ENCODE assay signal across 10 cellular contexts in genomic region chr4:98092833-98093439, GRCh38. TPM values are rescaled to one million over a fixed set of nuclear protein-coding genes. Genes with fewer than 3 reads are reported as not detected.
A peak's percentile ranks its signal among the peaks of the same experiment; 100 is the strongest.
DNase-seq lines count a peak whose midpoint lies in the region; ATAC-seq and TF ChIP-seq lines count a peak whose summit lies in the region.
"Had no signal": no experiment of that assay in that cellular context is flagged by ENCODE, and none has a peak within 500 bp of the region (broad histone marks: within the 10 kb centered on the region; RNA-seq: fewer than 3 reads in every experiment).

No MANE protein-coding gene starts in this region.

- peaks cover 2% of the 10 kb centered on the region for H3K27me3 Mint-ChIP-seq in activated CD4-positive, alpha-beta memory T cell treated with anti-CD3 and anti-CD28 coated beads for 36 hours

- H3K4me3 Mint-ChIP-seq in activated CD4-positive, alpha-beta memory T cell treated with anti-CD3 and anti-CD28 coated beads for 36 hours = no peak overlapping the region
- H3K4me3 Mint-ChIP-seq: immature natural killer cell had no signal

- no peaks in the 10 kb centered on the region for H3K4me1 Mint-ChIP-seq in activated CD4-positive, alpha-beta memory T cell treated with anti-CD3 and anti-CD28 coated beads for 36 hours (ENCODE audit: low read depth)
- H3K4me1 Mint-ChIP-seq: immature natural killer cell had no signal

- in situ Hi-C loops in GM13976 (cut with MboI; ENCODE audit: low sequenced_read_pairs, unreplicated experiment) = no loop called here

- DNase-seq in BJ (ENCODE audit: low read depth) (no peak), GM13976 (ENCODE audit: low spot score) (no peak), SW480 (ENCODE audit: low spot score) (peak; percentile 1), iris pigment epithelial cell (ENCODE audit: low read depth) (peak; percentile 31), SHP77 treated with DMSO at 0.1 percent for 48 hours (lab: John Stamatoyannopoulos, UW) (no peak), lower leg skin (ENCODE audit: low spot score in 2 of 2) (no peak)
- no peak for DNase-seq in activated CD4-positive, alpha-beta memory T cell treated with anti-CD3 and anti-CD28 coated beads for 36 hours
- DNase-seq: activated T-cell treated with anti-CD3 and anti-CD28 coated beads, Interleukin-2, amount 50 U/mL, for 48 hours; immature natural killer cell had no signal

- peak; percentile 57 for TF ChIP-seq CTCF in BJ (IDR thresholded peaks at IDR 0.05; ENCODE audit: insufficient read depth, low read depth, low read length)
- TF ChIP-seq CTCF in GM13976 (IDR thresholded peaks at IDR 0.05; ENCODE audit: borderline replicate concordance, control extremely low read depth, extremely low read depth, insufficient read depth, missing control alignments) = peak; percentile 17
- no peak for TF ChIP-seq CTCF in lower leg skin (IDR thresholded peaks at IDR 0.05)

- no peak for TF ChIP-seq POLR2A in lower leg skin (IDR thresholded peaks at IDR 0.05)

- WGBS in lower leg skin, 2 donors = 19 to 31% methylated on average over 2 of the region's 2 CpGs

- H3K27me3 ChIP-seq in BJ (ENCODE audit: control insufficient read depth, insufficient read depth, low read length) = no peaks in the 10 kb centered on the region

- no peak overlapping the region for H3K27ac Mint-ChIP-seq in activated CD4-positive, alpha-beta memory T cell treated with anti-CD3 and anti-CD28 coated beads for 36 hours
- H3K27ac Mint-ChIP-seq: immature natural killer cell had no signal

- peaks cover 2% of the 10 kb centered on the region for H3K36me3 Mint-ChIP-seq in activated CD4-positive, alpha-beta memory T cell treated with anti-CD3 and anti-CD28 coated beads for 36 hours
- H3K36me3 Mint-ChIP-seq: immature natural killer cell had no signal

- no peaks in the 10 kb centered on the region for H3K36me3 ChIP-seq in BJ (ENCODE audit: control insufficient read depth, insufficient read depth, low read length)

- POLR2A ChIA-PET in BJ (lab: Charles Lee) = no interaction called here
- POLR2A ChIA-PET in activated CD4-positive, alpha-beta memory T cell treated with anti-CD3 and anti-CD28 coated beads for 36 hours (lab: Charles Lee) = no interaction called here

- ATAC-seq in HG02610 (IDR thresholded peaks at IDR 0.05; ENCODE audit: unreplicated experiment) = no peak

- H3K9me3 Mint-ChIP-seq in activated CD4-positive, alpha-beta memory T cell treated with anti-CD3 and anti-CD28 coated beads for 36 hours = peaks cover 8% of the 10 kb centered on the region

- intact Hi-C loops in lower leg skin (cut with DNase I; ENCODE audit: low total_unique reads) = no loop called here
- intact Hi-C loops in activated CD4-positive, alpha-beta memory T cell treated with anti-CD3 and anti-CD28 coated beads for 36 hours (cut with micrococcal nuclease) = no loop called here

- H3K4me3 ChIP-seq in BJ (ENCODE audit: low read depth, low read length) (no peak overlapping the region), lower leg skin (ENCODE audit: low read depth, poor library complexity, severe bottlenecking) (no peak overlapping the region)

- CTCF ChIA-PET in BJ (lab: Yijun Ruan, JAX) = interaction anchor here (1.2 to 1.3 kb wide), 2 partner anchors 9 to 11 kb away, joined by 6 to 7 read pairs; no protein-coding TSS in a partner anchor
- CTCF ChIA-PET in activated CD4-positive, alpha-beta memory T cell treated with anti-CD3 and anti-CD28 coated beads for 36 hours (lab: Charles Lee) = interaction anchor here (0.7 to 1.1 kb wide), 2 partner anchors 18 to 778 kb away, joined by 3 to 4 read pairs; no protein-coding TSS in a partner anchor

RNA-seq across cellular contexts. Expression of gene STPG2, which starts 50.3 kb away (rescaled TPM):
- not detected in 2 replicates for polyA plus RNA-seq in BJ (2011; rRNA removed)
- polyA minus RNA-seq in BJ (2011; rRNA and poly(A)+ RNA removed) = 0.43 TPM in 1 of 2 replicates, not detected in the other
- total RNA-seq in lower leg skin = under 1 TPM; 0.21 to 0.84 (median 0.38) TPM
- not detected for total RNA-seq in activated CD4-positive, alpha-beta memory T cell treated with anti-CD3 and anti-CD28 coated beads for 36 hours
- polyA plus RNA-seq: immature natural killer cell had no signal

Comparison
In these comparisons a context has a peak if more than half of its experiments do, and no peak if none do; other contexts are left out.
1. DNase-seq: peak in SW480 (single experiment) and iris pigment epithelial cell (single experiment); none in BJ (single experiment), GM13976 (single experiment), SHP77 treated with DMSO at 0.1 percent for 48 hours (single experiment), lower leg skin (0 of 2) and activated CD4-positive, alpha-beta memory T cell treated with anti-CD3 and anti-CD28 coated beads for 36 hours (single experiment).
2. CTCF ChIP-seq: peak in BJ (single experiment) and GM13976 (single experiment); none in lower leg skin (0 of 3).